Comparison of ENCODE assay signal across 1 cellular context in genomic region chr10:102502337-102503151, GRCh38.
TF ChIP-seq lines count a peak whose summit lies in the region.

ACTR1A (minus strand) TSS chr10:102502712; CDS start chr10:102502647, 65 bp downstream.

TF ChIP-seq in H1, 55 proteins besides CTCF, POLR2A, EP300 and RAD21 (continued from another document):
- TF ChIP-seq KDM4A (IDR thresholded peaks at IDR 0.05; ENCODE audit: low read depth, low read length, severe bottlenecking) (peak; percentile 67), CREB1 (IDR thresholded peaks at IDR 0.05) (peak; percentile 74), ASH2L (IDR thresholded peaks at IDR 0.05; ENCODE audit: low read length) (peak; percentile 18), SIX5 (IDR thresholded peaks at IDR 0.05; ENCODE audit: low read depth, low read length) (peak; percentile 98), HDAC6 (IDR thresholded peaks at IDR 0.05; ENCODE audit: low read depth, low read length) (no peak), SIN3A (conservative IDR thresholded peaks at IDR 0.05 in 1 of 2, IDR thresholded peaks at IDR 0.05 in 1 of 2; ENCODE audit: low read depth in 1 of 2, low read length in 2 of 2) (peak; percentile 73 to 93; a peak in 3 of 4 replicates), SAP30 (IDR thresholded peaks at IDR 0.05; ENCODE audit: insufficient read depth, insufficient replicate concordance, low read length) (peak; percentile 85), YY1 (IDR thresholded peaks at IDR 0.05; ENCODE audit: low read depth, low read length) (0 out of 2 replicates have a peak, but pooled peaks have one; percentile 65), TEAD4 (IDR thresholded peaks at IDR 0.05; ENCODE audit: low read depth, low read length) (peak; percentile 63; the same call in 1 of the 2 replicates), BACH1 (IDR thresholded peaks at IDR 0.05; ENCODE audit: low read length) (no peak), RXRA (IDR thresholded peaks at IDR 0.05; ENCODE audit: insufficient read depth, low read depth, low read length) (no peak), CHD1 (IDR thresholded peaks at IDR 0.05; ENCODE audit: low read depth, low read length) (no peak), JUN (IDR thresholded peaks at IDR 0.05; ENCODE audit: low read depth, low read length) (no peak), CTBP2 (IDR thresholded peaks at IDR 0.05; ENCODE audit: borderline replicate concordance, insufficient read depth, insufficient read length, low read length) (no peak), SRF (IDR thresholded peaks at IDR 0.05; ENCODE audit: low read depth, low read length) (0 out of 2 replicates have a peak, but pooled peaks have one; percentile 6), SP2 (IDR thresholded peaks at IDR 0.05; ENCODE audit: low read length) (peak; percentile 20; the same call in 1 of the 2 replicates), HDAC2 (IDR thresholded peaks at IDR 0.05; ENCODE audit: borderline replicate concordance in 1 of 2, low read depth in 2 of 2, low read length in 2 of 2) (peak in 1 of 2 experiments; percentile 81; a peak in 2 of 4 replicates)
